Comparison of ENCODE assay signal across 8 cellular contexts in the genomic region with DNA sequence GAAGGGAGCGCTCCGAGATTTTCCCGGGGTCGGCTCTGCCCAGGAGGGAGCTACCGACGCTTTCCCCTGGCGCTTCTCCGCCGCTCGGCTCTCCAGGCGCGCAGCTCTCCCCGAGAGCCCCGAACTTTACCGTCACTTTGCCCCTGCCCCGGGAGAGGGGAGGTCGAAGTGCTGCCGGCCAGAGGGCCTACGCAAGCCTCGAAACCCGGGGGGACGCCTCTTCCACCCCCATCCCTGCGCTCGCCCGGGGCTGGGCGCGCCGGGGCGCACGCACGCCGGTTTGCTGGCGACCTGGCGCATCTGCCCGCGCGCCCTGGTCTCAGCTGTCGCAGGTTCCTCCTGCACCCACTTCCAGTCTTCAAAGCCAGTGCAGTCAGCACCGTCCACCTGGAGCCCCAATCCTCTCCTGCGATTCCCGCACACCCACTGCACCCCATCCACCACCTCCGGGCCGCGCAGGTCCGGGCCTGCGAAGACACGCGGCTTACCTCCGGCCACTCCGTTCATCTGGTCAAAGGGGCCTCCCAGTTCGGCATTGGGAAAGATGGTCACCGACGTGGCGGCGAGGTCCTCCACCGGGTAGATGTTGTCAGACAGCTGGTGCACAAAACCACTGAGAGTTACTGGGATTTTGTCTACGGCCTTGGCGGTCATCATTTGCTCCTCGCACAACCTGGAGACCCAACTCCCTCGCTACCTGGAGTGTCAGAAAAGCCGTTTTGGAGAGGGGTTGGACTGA. TPM values are rescaled to one million over a fixed set of nuclear protein-coding genes. Genes with fewer than 3 reads are reported as not detected.
DNase-seq lines count a peak whose midpoint lies in the region; ATAC-seq and TF ChIP-seq lines count a peak whose summit lies in the region.

No MANE protein-coding gene starts in this region.

- H3K27ac ChIP-seq in cardiac muscle cell = no peak overlapping the region
- H3K27ac ChIP-seq in prostate gland = peak overlapping the region in 1 of 2 donors; percentile 85

- no peak for TF ChIP-seq POLR2A in prostate gland (IDR thresholded peaks at IDR 0.05)

- TF ChIP-seq CTCF in cardiac muscle cell (IDR thresholded peaks at IDR 0.05; ENCODE audit: low read depth, low read length) (no peak), prostate gland (IDR thresholded peaks at IDR 0.05) (no peak)

- H3K4me3 ChIP-seq in cardiac muscle cell (peak overlapping the region; percentile 58), prostate gland (peak overlapping the region; percentile 67 to 80)

- under 1% methylated on average over 60 of the region's 61 CpGs for WGBS in prostate gland

- peak overlapping the region; percentile 94 for H3K4me3 Mint-ChIP-seq in activated T-cell treated with anti-CD3 and anti-CD28 coated beads, Interleukin-2, amount 50 U/mL, for 24 hours

- no peaks in the 10 kb centered on the region for H3K36me3 ChIP-seq in cardiac muscle cell
- H3K36me3 ChIP-seq in prostate gland = no peaks in the 10 kb centered on the region

- peak overlapping the region; percentile 99 for H3K27ac Mint-ChIP-seq in activated T-cell treated with anti-CD3 and anti-CD28 coated beads, Interleukin-2, amount 50 U/mL, for 24 hours

- H3K9me3 ChIP-seq in cardiac muscle cell (ENCODE audit: low read depth) (no peaks in the 10 kb centered on the region), prostate gland (no peaks in the 10 kb centered on the region)

- no peaks in the 10 kb centered on the region for H3K9me3 Mint-ChIP-seq in activated T-cell treated with anti-CD3 and anti-CD28 coated beads, Interleukin-2, amount 50 U/mL, for 24 hours

- peaks cover 68% of the 10 kb centered on the region for H3K4me1 Mint-ChIP-seq in activated T-cell treated with anti-CD3 and anti-CD28 coated beads, Interleukin-2, amount 50 U/mL, for 24 hours (ENCODE audit: low read depth)

- ATAC-seq in HG02642 (IDR thresholded peaks at IDR 0.05; ENCODE audit: poor library complexity, unreplicated experiment) = no peak

- intact Hi-C loops in prostate gland (cut with DNase I) = loop anchor here (1.0 to 5.0 kb wide), 4 partner anchors 11 to 378 kb away; partner anchors contain the start of gene ADO

- peaks cover 65% of the 10 kb centered on the region for H3K36me3 Mint-ChIP-seq in activated T-cell treated with anti-CD3 and anti-CD28 coated beads, Interleukin-2, amount 50 U/mL, for 24 hours (ENCODE audit: low read depth)

- DNase-seq in HuH-7.5 (ENCODE audit: low spot score) = peak; percentile 20
- peak; percentile 67 for DNase-seq in activated T-cell treated with anti-CD3 and anti-CD28 coated beads, Interleukin-2, amount 50 U/mL, for 24 hours
- peak; percentile 12 to 36 for DNase-seq in cardiac muscle cell (ENCODE audit: low read depth in 1 of 2, low spot score in 1 of 2)
- peak; percentile 8 for DNase-seq in prostate gland (ENCODE audit: low spot score)
- no peak for DNase-seq in inferior parietal cortex (ENCODE audit: extremely low spot score)
- DNase-seq in NAMALWA (ENCODE audit: low spot score) = no peak
- DNase-seq in NCI-H345 treated with DMSO at 0.1 percent for 48 hours (lab: John Stamatoyannopoulos, UW; ENCODE audit: unreplicated experiment) = no peak

- H3K27me3 ChIP-seq in cardiac muscle cell (peaks cover 85% of the 10 kb centered on the region), prostate gland (replicated peaks; ENCODE audit: insufficient read depth) (peaks cover 9% of the 10 kb centered on the region)

- peaks cover 5% of the 10 kb centered on the region for H3K4me1 ChIP-seq in cardiac muscle cell (ENCODE audit: low read depth)
- H3K4me1 ChIP-seq in prostate gland (replicated peaks) = peaks cover 6% of the 10 kb centered on the region

- peaks cover 16% of the 10 kb centered on the region for H3K27me3 Mint-ChIP-seq in activated T-cell treated with anti-CD3 and anti-CD28 coated beads, Interleukin-2, amount 50 U/mL, for 24 hours

RNA-seq across cellular contexts. Expression of gene EGR2, which starts 0.6 kb away (rescaled TPM):
- total RNA-seq in cardiac muscle cell (0.18 and 0.33 TPM in 2 replicates), prostate gland (1 to 10 TPM; 2.5 to 4.6 TPM)
- 0.29 and 0.94 TPM in 2 replicates for polyA plus RNA-seq in cardiac muscle cell

RNA-seq across cellular contexts. Expression of gene ADO, which starts 11.0 kb away (rescaled TPM):
- total RNA-seq in cardiac muscle cell (29.4 and 33.3 TPM in 2 replicates), prostate gland (10 to 100 TPM; 25.0 to 37.4 TPM)
- polyA plus RNA-seq in cardiac muscle cell = 6.8 and 9.4 TPM in 2 replicates

Comparison
In these comparisons a context has a peak if more than half of its experiments do, and no peak if none do; other contexts are left out.
1. DNase-seq: peak in HuH-7.5 (single experiment), activated T-cell treated with anti-CD3 and anti-CD28 coated beads, Interleukin-2, amount 50 U/mL, for 24 hours (single experiment), cardiac muscle cell (2 of 2) and prostate gland (single experiment); none in inferior parietal cortex (single experiment), NAMALWA (single experiment) and NCI-H345 treated with DMSO at 0.1 percent for 48 hours (single experiment).